1 cellular context compared by ENCODE assay signal in genomic region chr17:7234100-7235012, GRCh38.
TF ChIP-seq lines count a peak whose summit lies in the region.

Gene DVL2 (minus strand): TSS chr17:7234517. CDS start chr17:7234262, 255 bp downstream.

TF ChIP-seq in K562, 482 proteins besides CTCF, POLR2A, EP300 and RAD21 (continued from another document and continues in another):
- TF ChIP-seq JUN (IDR thresholded peaks at IDR 0.05; ENCODE audit: borderline replicate concordance, low read depth, low read length), result no peak
- 0 out of 2 replicates have a peak, but pooled peaks have one; percentile 58 for TF ChIP-seq JUN (CRISPR knock-in tag; IDR thresholded peaks at IDR 0.05; ENCODE audit: borderline replicate concordance)
- TF ChIP-seq, protein P1, sequence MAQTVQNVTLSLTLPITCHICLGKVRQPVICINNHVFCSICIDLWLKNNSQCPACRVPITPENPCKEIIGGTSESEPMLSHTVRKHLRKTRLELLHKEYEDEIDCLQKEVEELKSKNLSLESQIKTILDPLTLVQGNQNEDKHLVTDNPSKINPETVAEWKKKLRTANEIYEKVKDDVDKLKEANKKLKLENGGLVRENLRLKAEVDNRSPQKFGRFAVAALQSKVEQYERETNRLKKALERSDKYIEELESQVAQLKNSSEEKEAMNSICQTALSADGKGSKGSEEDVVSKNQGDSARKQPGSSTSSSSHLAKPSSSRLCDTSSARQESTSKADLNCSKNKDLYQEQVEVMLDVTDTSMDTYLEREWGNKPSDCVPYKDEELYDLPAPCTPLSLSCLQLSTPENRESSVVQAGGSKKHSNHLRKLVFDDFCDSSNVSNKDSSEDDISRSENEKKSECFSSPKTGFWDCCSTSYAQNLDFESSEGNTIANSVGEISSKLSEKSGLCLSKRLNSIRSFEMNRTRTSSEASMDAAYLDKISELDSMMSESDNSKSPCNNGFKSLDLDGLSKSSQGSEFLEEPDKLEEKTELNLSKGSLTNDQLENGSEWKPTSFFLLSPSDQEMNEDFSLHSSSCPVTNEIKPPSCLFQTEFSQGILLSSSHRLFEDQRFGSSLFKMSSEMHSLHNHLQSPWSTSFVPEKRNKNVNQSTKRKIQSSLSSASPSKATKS (CRISPR knock-in tag; IDR thresholded peaks at IDR 0.05), result no peak
- peak; percentile 58; the same call in 1 of the 2 replicates for TF ChIP-seq DIDO1 (tag; IDR thresholded peaks at IDR 0.05; ENCODE audit: low read depth)
- peak; percentile 64 for TF ChIP-seq HCFC1 (IDR thresholded peaks at IDR 0.05; ENCODE audit: low read depth, low read length)
- TF ChIP-seq DMBX1 (CRISPR knock-in tag; IDR thresholded peaks at IDR 0.05; ENCODE audit: borderline replicate concordance), result 0 out of 2 replicates have a peak, but pooled peaks have one; percentile 34
- no peak for TF ChIP-seq MED1 (CRISPR knock-in tag; IDR thresholded peaks at IDR 0.05; ENCODE audit: borderline replicate concordance)
- TF ChIP-seq, protein P2, sequence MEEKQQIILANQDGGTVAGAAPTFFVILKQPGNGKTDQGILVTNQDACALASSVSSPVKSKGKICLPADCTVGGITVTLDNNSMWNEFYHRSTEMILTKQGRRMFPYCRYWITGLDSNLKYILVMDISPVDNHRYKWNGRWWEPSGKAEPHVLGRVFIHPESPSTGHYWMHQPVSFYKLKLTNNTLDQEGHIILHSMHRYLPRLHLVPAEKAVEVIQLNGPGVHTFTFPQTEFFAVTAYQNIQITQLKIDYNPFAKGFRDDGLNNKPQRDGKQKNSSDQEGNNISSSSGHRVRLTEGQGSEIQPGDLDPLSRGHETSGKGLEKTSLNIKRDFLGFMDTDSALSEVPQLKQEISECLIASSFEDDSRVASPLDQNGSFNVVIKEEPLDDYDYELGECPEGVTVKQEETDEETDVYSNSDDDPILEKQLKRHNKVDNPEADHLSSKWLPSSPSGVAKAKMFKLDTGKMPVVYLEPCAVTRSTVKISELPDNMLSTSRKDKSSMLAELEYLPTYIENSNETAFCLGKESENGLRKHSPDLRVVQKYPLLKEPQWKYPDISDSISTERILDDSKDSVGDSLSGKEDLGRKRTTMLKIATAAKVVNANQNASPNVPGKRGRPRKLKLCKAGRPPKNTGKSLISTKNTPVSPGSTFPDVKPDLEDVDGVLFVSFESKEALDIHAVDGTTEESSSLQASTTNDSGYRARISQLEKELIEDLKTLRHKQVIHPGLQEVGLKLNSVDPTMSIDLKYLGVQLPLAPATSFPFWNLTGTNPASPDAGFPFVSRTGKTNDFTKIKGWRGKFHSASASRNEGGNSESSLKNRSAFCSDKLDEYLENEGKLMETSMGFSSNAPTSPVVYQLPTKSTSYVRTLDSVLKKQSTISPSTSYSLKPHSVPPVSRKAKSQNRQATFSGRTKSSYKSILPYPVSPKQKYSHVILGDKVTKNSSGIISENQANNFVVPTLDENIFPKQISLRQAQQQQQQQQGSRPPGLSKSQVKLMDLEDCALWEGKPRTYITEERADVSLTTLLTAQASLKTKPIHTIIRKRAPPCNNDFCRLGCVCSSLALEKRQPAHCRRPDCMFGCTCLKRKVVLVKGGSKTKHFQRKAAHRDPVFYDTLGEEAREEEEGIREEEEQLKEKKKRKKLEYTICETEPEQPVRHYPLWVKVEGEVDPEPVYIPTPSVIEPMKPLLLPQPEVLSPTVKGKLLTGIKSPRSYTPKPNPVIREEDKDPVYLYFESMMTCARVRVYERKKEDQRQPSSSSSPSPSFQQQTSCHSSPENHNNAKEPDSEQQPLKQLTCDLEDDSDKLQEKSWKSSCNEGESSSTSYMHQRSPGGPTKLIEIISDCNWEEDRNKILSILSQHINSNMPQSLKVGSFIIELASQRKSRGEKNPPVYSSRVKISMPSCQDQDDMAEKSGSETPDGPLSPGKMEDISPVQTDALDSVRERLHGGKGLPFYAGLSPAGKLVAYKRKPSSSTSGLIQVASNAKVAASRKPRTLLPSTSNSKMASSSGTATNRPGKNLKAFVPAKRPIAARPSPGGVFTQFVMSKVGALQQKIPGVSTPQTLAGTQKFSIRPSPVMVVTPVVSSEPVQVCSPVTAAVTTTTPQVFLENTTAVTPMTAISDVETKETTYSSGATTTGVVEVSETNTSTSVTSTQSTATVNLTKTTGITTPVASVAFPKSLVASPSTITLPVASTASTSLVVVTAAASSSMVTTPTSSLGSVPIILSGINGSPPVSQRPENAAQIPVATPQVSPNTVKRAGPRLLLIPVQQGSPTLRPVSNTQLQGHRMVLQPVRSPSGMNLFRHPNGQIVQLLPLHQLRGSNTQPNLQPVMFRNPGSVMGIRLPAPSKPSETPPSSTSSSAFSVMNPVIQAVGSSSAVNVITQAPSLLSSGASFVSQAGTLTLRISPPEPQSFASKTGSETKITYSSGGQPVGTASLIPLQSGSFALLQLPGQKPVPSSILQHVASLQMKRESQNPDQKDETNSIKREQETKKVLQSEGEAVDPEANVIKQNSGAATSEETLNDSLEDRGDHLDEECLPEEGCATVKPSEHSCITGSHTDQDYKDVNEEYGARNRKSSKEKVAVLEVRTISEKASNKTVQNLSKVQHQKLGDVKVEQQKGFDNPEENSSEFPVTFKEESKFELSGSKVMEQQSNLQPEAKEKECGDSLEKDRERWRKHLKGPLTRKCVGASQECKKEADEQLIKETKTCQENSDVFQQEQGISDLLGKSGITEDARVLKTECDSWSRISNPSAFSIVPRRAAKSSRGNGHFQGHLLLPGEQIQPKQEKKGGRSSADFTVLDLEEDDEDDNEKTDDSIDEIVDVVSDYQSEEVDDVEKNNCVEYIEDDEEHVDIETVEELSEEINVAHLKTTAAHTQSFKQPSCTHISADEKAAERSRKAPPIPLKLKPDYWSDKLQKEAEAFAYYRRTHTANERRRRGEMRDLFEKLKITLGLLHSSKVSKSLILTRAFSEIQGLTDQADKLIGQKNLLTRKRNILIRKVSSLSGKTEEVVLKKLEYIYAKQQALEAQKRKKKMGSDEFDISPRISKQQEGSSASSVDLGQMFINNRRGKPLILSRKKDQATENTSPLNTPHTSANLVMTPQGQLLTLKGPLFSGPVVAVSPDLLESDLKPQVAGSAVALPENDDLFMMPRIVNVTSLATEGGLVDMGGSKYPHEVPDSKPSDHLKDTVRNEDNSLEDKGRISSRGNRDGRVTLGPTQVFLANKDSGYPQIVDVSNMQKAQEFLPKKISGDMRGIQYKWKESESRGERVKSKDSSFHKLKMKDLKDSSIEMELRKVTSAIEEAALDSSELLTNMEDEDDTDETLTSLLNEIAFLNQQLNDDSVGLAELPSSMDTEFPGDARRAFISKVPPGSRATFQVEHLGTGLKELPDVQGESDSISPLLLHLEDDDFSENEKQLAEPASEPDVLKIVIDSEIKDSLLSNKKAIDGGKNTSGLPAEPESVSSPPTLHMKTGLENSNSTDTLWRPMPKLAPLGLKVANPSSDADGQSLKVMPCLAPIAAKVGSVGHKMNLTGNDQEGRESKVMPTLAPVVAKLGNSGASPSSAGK (IDR thresholded peaks at IDR 0.05), result peak; percentile 77
- no peak for TF ChIP-seq NFE2L1 (tag; IDR thresholded peaks at IDR 0.05; ENCODE audit: borderline replicate concordance, low read depth)
- 0 out of 2 replicates have a peak, but pooled peaks have one; percentile 46 for TF ChIP-seq PATZ1 (CRISPR knock-in tag; IDR thresholded peaks at IDR 0.05; ENCODE audit: borderline replicate concordance)
- no peak for TF ChIP-seq ZNF75A (CRISPR knock-in tag; IDR thresholded peaks at IDR 0.05)
- TF ChIP-seq ARHGAP35 (IDR thresholded peaks at IDR 0.05; ENCODE audit: partially characterized antibody), result no peak
- TF ChIP-seq HSF4 (CRISPR knock-in tag; IDR thresholded peaks at IDR 0.05; ENCODE audit: borderline replicate concordance), result no peak
- no peak for TF ChIP-seq YBX1 (IDR thresholded peaks at IDR 0.05)
- TF ChIP-seq SREBF2 (CRISPR knock-in tag; IDR thresholded peaks at IDR 0.05), result no peak
- TF ChIP-seq ZNF41 (CRISPR knock-in tag; conservative IDR thresholded peaks at IDR 0.05), result no peak
- TF ChIP-seq NFRKB (IDR thresholded peaks at IDR 0.05; ENCODE audit: low read depth), result no peak
- no peak for TF ChIP-seq SNIP1 (IDR thresholded peaks at IDR 0.05; ENCODE audit: low read depth)
- TF ChIP-seq, protein P3, sequence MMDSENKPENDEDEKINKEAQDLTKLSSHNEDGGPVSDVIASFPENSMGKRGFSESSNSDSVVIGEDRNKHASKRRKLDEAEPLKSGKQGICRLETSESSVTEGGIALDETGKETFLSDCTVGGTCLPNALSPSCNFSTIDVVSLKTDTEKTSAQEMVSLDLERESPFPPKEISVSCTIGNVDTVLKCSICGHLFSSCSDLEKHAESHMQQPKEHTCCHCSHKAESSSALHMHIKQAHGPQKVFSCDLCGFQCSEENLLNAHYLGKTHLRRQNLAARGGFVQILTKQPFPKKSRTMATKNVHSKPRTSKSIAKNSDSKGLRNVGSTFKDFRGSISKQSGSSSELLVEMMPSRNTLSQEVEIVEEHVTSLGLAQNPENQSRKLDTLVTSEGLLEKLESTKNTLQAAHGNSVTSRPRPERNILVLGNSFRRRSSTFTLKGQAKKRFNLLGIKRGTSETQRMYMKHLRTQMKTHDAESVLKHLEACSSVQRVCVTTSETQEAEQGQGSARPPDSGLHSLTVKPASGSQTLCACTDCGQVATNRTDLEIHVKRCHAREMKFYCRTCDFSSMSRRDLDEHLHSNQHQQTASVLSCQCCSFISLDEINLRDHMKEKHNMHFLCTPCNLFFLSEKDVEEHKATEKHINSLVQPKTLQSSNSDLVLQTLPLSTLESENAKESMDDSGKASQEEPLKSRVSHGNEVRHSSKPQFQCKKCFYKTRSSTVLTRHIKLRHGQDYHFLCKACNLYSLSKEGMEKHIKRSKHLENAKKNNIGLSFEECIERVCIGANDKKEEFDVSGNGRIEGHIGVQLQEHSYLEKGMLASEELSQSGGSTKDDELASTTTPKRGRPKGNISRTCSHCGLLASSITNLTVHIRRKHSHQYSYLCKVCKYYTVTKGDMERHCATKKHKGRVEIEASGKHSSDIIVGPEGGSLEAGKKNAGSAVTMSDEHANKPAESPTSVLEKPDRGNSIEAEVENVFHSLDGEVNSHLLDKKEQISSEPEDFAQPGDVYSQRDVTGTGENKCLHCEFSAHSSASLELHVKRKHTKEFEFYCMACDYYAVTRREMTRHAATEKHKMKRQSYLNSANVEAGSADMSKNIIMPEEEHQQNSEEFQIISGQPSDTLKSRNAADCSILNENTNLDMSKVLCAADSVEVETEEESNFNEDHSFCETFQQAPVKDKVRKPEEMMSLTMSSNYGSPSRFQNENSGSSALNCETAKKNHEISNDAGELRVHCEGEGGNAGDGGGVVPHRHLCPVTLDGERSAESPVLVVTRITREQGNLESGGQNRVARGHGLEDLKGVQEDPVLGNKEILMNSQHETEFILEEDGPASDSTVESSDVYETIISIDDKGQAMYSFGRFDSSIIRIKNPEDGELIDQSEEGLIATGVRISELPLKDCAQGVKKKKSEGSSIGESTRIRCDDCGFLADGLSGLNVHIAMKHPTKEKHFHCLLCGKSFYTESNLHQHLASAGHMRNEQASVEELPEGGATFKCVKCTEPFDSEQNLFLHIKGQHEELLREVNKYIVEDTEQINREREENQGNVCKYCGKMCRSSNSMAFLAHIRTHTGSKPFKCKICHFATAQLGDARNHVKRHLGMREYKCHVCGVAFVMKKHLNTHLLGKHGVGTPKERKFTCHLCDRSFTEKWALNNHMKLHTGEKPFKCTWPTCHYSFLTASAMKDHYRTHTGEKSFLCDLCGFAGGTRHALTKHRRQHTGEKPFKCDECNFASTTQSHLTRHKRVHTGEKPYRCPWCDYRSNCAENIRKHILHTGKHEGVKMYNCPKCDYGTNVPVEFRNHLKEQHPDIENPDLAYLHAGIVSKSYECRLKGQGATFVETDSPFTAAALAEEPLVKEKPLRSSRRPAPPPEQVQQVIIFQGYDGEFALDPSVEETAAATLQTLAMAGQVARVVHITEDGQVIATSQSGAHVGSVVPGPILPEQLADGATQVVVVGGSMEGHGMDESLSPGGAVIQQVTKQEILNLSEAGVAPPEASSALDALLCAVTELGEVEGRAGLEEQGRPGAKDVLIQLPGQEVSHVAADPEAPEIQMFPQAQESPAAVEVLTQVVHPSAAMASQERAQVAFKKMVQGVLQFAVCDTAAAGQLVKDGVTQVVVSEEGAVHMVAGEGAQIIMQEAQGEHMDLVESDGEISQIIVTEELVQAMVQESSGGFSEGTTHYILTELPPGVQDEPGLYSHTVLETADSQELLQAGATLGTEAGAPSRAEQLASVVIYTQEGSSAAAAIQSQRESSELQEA (IDR thresholded peaks at IDR 0.05; ENCODE audit: low read depth), result no peak
- 0 out of 2 replicates have a peak, but pooled peaks have one; percentile 29 for TF ChIP-seq ZNF212 (CRISPR knock-in tag; IDR thresholded peaks at IDR 0.05)
- no peak for TF ChIP-seq ZNF3 (CRISPR knock-in tag; IDR thresholded peaks at IDR 0.05)
- TF ChIP-seq SPI1 (IDR thresholded peaks at IDR 0.05; ENCODE audit: borderline replicate concordance, low read depth, low read length), result no peak
- TF ChIP-seq CHD1 (IDR thresholded peaks at IDR 0.05; ENCODE audit: low read length), result no peak
- TF ChIP-seq LARP7 (IDR thresholded peaks at IDR 0.05), result no peak
- TF ChIP-seq STAT5A (IDR thresholded peaks at IDR 0.05; ENCODE audit: borderline replicate concordance, low read length), result no peak
- TF ChIP-seq ZBED1 (IDR thresholded peaks at IDR 0.05), result peak; percentile 69; the same call in 1 of the 2 replicates
- TF ChIP-seq ZNF696 (CRISPR knock-in tag; conservative IDR thresholded peaks at IDR 0.05), result 0 out of 2 replicates have a peak, but pooled peaks have one; percentile 13
- TF ChIP-seq MYNN (IDR thresholded peaks at IDR 0.05), result peak; percentile 91
- TF ChIP-seq MYNN (CRISPR knock-in tag; IDR thresholded peaks at IDR 0.05), result no peak
- TF ChIP-seq CSDE1 (IDR thresholded peaks at IDR 0.05), result no peak
- TF ChIP-seq THRAP3 (IDR thresholded peaks at IDR 0.05; ENCODE audit: borderline replicate concordance), result peak; percentile 85; the same call in 1 of the 2 replicates
- TF ChIP-seq RUNX1 (IDR thresholded peaks at IDR 0.05; ENCODE audit: low read depth), result peak; percentile 56; the same call in 1 of the 2 replicates
